In genomic region chr12:99131761-99132199, GRCh38 we compare ENCODE assay signal across 1 cellular context.
TF ChIP-seq lines count a peak whose summit lies in the region.

No MANE protein-coding gene starts in this region.

TF ChIP-seq in WTC11, 78 proteins besides CTCF, POLR2A, EP300 and RAD21 (continued from another document):
- TF ChIP-seq FOXP4 (CRISPR knock-in tag; IDR thresholded peaks at IDR 0.05), result no peak
- no peak for TF ChIP-seq ZNF532 (CRISPR knock-in tag; IDR thresholded peaks at IDR 0.05; ENCODE audit: borderline replicate concordance)
- no peak for TF ChIP-seq E2F4 (CRISPR knock-in tag; IDR thresholded peaks at IDR 0.05; ENCODE audit: borderline replicate concordance, low read depth)
- TF ChIP-seq PRRX2 (CRISPR knock-in tag; IDR thresholded peaks at IDR 0.05), result no peak
- TF ChIP-seq TP53 (CRISPR knock-in tag; IDR thresholded peaks at IDR 0.05), result no peak
- no peak for TF ChIP-seq ATF3 (CRISPR knock-in tag; conservative IDR thresholded peaks at IDR 0.05)
- no peak for TF ChIP-seq JUN (CRISPR knock-in tag; IDR thresholded peaks at IDR 0.05)
- no peak for TF ChIP-seq GABPB1 (CRISPR knock-in tag; IDR thresholded peaks at IDR 0.05)
- no peak for TF ChIP-seq GRHL2 (CRISPR knock-in tag; IDR thresholded peaks at IDR 0.05; ENCODE audit: insufficient replicate concordance, severe bottlenecking)
